8 cellular contexts compared by ENCODE assay signal in genomic region chr19:40690050-40690698, GRCh38. TPM values are rescaled to one million over a fixed set of nuclear protein-coding genes. Genes with fewer than 3 reads are reported as not detected.
DNase-seq lines count a peak whose midpoint lies in the region; ATAC-seq and TF ChIP-seq lines count a peak whose summit lies in the region.

TSS of gene NUMBL (minus strand) at chr19:40690651. CDS start at chr19:40690483, 168 bp downstream.

- H3K9me3 Mint-ChIP-seq in chondrocyte (ENCODE audit: low read depth), result no peaks in the 10 kb centered on the region

- H3K27me3 ChIP-seq in DND-41 (ENCODE audit: insufficient read depth, low read length, poor library complexity), result no peaks in the 10 kb centered on the region

- no peak for TF ChIP-seq EP300 in Ishikawa (IDR thresholded peaks at IDR 0.05; ENCODE audit: borderline replicate concordance)

- H3K27ac Mint-ChIP-seq in chondrocyte (ENCODE audit: unreplicated experiment), result peak within 1 kb of the TSS; percentile 96

- no peaks in the 10 kb centered on the region for H3K79me2 ChIP-seq in DND-41 (ENCODE audit: insufficient read depth, low read length)

- 1% methylated on average over 19 to 37 of the region's 51 CpGs for WGBS in mesodermal cell (ENCODE audit: insufficient coverage in 2 of 2), 2 experiments

- peak within 1 kb of the TSS; percentile 84 for H3K4me3 Mint-ChIP-seq in chondrocyte (ENCODE audit: unreplicated experiment)

- H3K4me2 ChIP-seq in DND-41 (ENCODE audit: insufficient read depth, low read length), result peak within 1 kb of the TSS; percentile 62

- H4K20me1 ChIP-seq in DND-41 (ENCODE audit: insufficient read depth, low read length), result no peaks in the 10 kb centered on the region

- peak within 1 kb of the TSS; percentile 71 for H2AFZ ChIP-seq in DND-41 (ENCODE audit: low read depth, low read length)

- no peak for TF ChIP-seq CTCF in DND-41 (IDR thresholded peaks at IDR 0.05; ENCODE audit: borderline replicate concordance, extremely low read depth, low read length, poor library complexity, severe bottlenecking)
- TF ChIP-seq CTCF in chondrocyte (IDR thresholded peaks at IDR 0.05), result no peak

- H3K4me1 ChIP-seq in DND-41 (ENCODE audit: insufficient read depth, low read length) (peaks cover 26% of the 10 kb centered on the region), mesodermal cell (ENCODE audit: control insufficient read depth, insufficient read depth, low read length, poor library complexity, severe bottlenecking) (peaks cover 3% of the 10 kb centered on the region)

- H3K4me3 ChIP-seq in DND-41 (ENCODE audit: low read depth in 1 of 2, low read length in 2 of 2) (peak within 1 kb of the TSS; percentile 30 to 58; a peak in 3 of 4 replicates), mesodermal cell (ENCODE audit: extremely low read depth, insufficient read depth, low read length, poor library complexity, severe bottlenecking) (peak within 1 kb of the TSS; percentile 72)

- H3K36me3 Mint-ChIP-seq in chondrocyte (ENCODE audit: low read depth), result peaks cover 11% of the 10 kb centered on the region

- no peak for TF ChIP-seq RAD21 in Ishikawa (IDR thresholded peaks at IDR 0.05; ENCODE audit: low read depth)

- H3K9me3 ChIP-seq in DND-41 (ENCODE audit: insufficient read depth, low read length, severe bottlenecking) (no peaks in the 10 kb centered on the region), mesodermal cell (ENCODE audit: control insufficient read depth, low read length) (no peaks in the 10 kb centered on the region)

- ATAC-seq in DND-41 (ENCODE audit: insufficient read depth, low read depth) (peak; percentile 51; the same call in 2 of the 3 replicates), HG02588 (IDR thresholded peaks at IDR 0.05; ENCODE audit: unreplicated experiment) (no peak)

- DNase-seq in DND-41 (no peak), chondrocyte (ENCODE audit: low spot score) (no peak), ureter (ENCODE audit: low spot score) (no peak), DMS 273 (lab: John Stamatoyannopoulos, UW; ENCODE audit: unreplicated experiment) (no peak), NCI-H774 (lab: John Stamatoyannopoulos, UW) (no peak)

- H3K27ac ChIP-seq in DND-41 (ENCODE audit: low read length) (peak within 1 kb of the TSS; percentile 64), mesodermal cell (ENCODE audit: low read depth, low read length, severe bottlenecking) (peak within 1 kb of the TSS; percentile 92)

- H3K27me3 Mint-ChIP-seq in chondrocyte (ENCODE audit: low read depth), result no peaks in the 10 kb centered on the region

- H3K9ac ChIP-seq in DND-41 (ENCODE audit: low read depth, low read length), result peak within 1 kb of the TSS; percentile 61

- H3K4me1 Mint-ChIP-seq in chondrocyte (ENCODE audit: low read depth), result peaks cover 9% of the 10 kb centered on the region

- H3K36me3 ChIP-seq in DND-41 (ENCODE audit: insufficient read depth, low read length), result peaks cover 10% of the 10 kb centered on the region; the same call in 1 of the 2 replicates
- H3K36me3 ChIP-seq in mesodermal cell (ENCODE audit: control insufficient read depth, insufficient read depth, low read length), result peaks cover 34% of the 10 kb centered on the region

TF ChIP-seq in Ishikawa, 13 proteins besides CTCF, POLR2A, EP300 and RAD21:
- TF ChIP-seq NFIC (IDR thresholded peaks at IDR 0.05) (no peak), EGR1 (IDR thresholded peaks at IDR 0.05) (no peak; the same call in 1 of the 2 replicates), TEAD4 (IDR thresholded peaks at IDR 0.05) (no peak), ZBTB7A (IDR thresholded peaks at IDR 0.05; ENCODE audit: low read depth) (peak; percentile 60; the same call in 1 of the 2 replicates), YY1 (IDR thresholded peaks at IDR 0.05; ENCODE audit: low read depth) (no peak)

RNA-seq across cellular contexts. Expression of gene NUMBL, which starts in this region (rescaled TPM):
- 104 to 121 TPM (median 117 TPM) in 3 replicates for total RNA-seq in chondrocyte
- polyA plus RNA-seq in mesodermal cell (2013, experiment 1 of 2), result 28.6 TPM
- 28.4 TPM for polyA plus RNA-seq in mesodermal cell (2013, experiment 2 of 2)
- 30.3 TPM for total RNA-seq in ureter
